8 cellular contexts compared by ENCODE assay signal in the genomic region with DNA sequence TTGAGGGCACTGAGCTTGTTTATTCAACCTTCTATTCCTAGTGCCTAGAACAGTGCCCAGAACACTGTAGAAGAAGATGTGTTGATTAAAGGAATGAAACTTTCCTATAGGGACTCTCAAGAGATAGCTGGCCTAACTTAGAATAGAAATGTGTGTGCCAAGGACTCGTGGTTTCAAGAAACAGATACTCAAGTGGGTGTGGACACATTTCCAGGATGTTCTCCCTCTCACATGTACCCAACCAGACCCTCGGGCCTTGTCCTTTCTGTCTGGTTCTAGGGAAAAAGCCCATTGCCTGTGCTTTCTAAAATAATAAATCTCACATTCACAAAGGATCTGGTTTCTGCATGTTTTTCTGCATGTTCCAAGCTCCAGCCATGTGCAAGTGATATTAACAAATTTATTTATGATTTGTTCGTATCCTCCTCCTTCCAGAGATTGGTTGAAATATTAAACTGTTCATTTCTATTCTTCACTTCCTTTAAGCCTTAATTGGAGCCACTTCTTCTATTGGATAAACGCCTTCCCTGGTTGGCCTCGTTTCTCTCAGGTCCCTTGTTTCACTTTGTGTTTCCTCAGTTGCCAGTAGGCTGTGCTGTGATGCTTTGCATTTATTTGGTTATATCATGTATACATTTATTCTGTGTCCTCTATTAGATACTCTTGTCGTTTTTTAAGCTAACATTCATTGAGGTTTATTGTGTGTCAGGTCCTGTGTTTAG.
A peak's percentile ranks its signal among the peaks of the same experiment; 100 is the strongest.
DNase-seq lines count a peak whose midpoint lies in the region; ATAC-seq and TF ChIP-seq lines count a peak whose summit lies in the region.

No MANE protein-coding gene starts in this region.

- H3K9me3 ChIP-seq in adrenal gland (replicated peaks in 1 of 3) (no peaks in the 10 kb centered on the region), right cardiac atrium (ENCODE audit: control insufficient read depth, low read length) (no peaks in the 10 kb centered on the region), spleen (no peaks in the 10 kb centered on the region)

- peaks cover 3% of the 10 kb centered on the region for H3K9me3 Mint-ChIP-seq in activated naive CD8-positive, alpha-beta T cell treated with anti-CD3 and anti-CD28 coated beads, Interleukin-2, amount 10 ng/mL, durations not matched to agents 7 days and 5 days
- peaks cover 4% of the 10 kb centered on the region for H3K9me3 Mint-ChIP-seq in activated naive CD8-positive, alpha-beta T cell treated with anti-CD3 and anti-CD28 coated beads for 36 hours

- TF ChIP-seq CTCF in adrenal gland (IDR thresholded peaks at IDR 0.05), result peak; percentile 16 to 80 (median 59)
- peak in 9 of 11 experiments; percentile 12 to 62 (median 50) for TF ChIP-seq CTCF in spleen (IDR thresholded peaks at IDR 0.05 in 8 of 11, conservative IDR thresholded peaks at IDR 0.05 in 3 of 11)

- DNase-seq in activated naive CD8-positive, alpha-beta T cell treated with anti-CD3 and anti-CD28 coated beads, Interleukin-2, amount 10 ng/mL, durations not matched to agents 7 days and 5 days, result no peak
- DNase-seq in activated naive CD8-positive, alpha-beta T cell treated with anti-CD3 and anti-CD28 coated beads for 36 hours, result no peak
- DNase-seq in NCI-H69 (lab: John Stamatoyannopoulos, UW) (peak; percentile 79), adrenal gland (peak; percentile 47 to 81 (median 55)), right cardiac atrium (no peak), spleen (no peak)
- no peak for DNase-seq in stimulated activated CD8-positive, alpha-beta memory T cell treated with anti-CD3 and anti-CD28 coated beads, Interleukin-4, amount 100 ng/mL, for 48 hours

- no peaks in the 10 kb centered on the region for H3K27me3 ChIP-seq in adrenal gland
- H3K27me3 ChIP-seq in right cardiac atrium (ENCODE audit: control insufficient read depth, insufficient read depth), result no peaks in the 10 kb centered on the region
- H3K27me3 ChIP-seq in spleen (replicated peaks in 1 of 7), result no peaks in the 10 kb centered on the region

- H3K4me3 ChIP-seq in adrenal gland (no peak overlapping the region), right cardiac atrium (ENCODE audit: low read length) (no peak overlapping the region), spleen (no peak overlapping the region)

- POLR2A ChIA-PET in activated naive CD8-positive, alpha-beta T cell treated with anti-CD3 and anti-CD28 coated beads, Interleukin-2, amount 10 ng/mL, durations not matched to agents 7 days and 5 days (lab: Charles Lee), result interaction anchor here (0.5 to 2.0 kb wide), 5 partner anchors 25 to 334 kb away, joined by 3 to 9 read pairs (median 4); no protein-coding TSS in a partner anchor

- peak; percentile 78 for ATAC-seq in activated naive CD8-positive, alpha-beta T cell treated with anti-CD3 and anti-CD28 coated beads, Interleukin-2, amount 10 ng/mL, durations not matched to agents 7 days and 5 days (ENCODE audit: low read depth)
- ATAC-seq in right cardiac atrium (peak; percentile 81 to 83), GM18873 (IDR thresholded peaks at IDR 0.05; ENCODE audit: low FRiP score, unreplicated experiment) (no peak)

- peak overlapping the region; percentile 5 for H3K4me3 Mint-ChIP-seq in activated naive CD8-positive, alpha-beta T cell treated with anti-CD3 and anti-CD28 coated beads, Interleukin-2, amount 10 ng/mL, durations not matched to agents 7 days and 5 days
- no peak overlapping the region for H3K4me3 Mint-ChIP-seq in activated naive CD8-positive, alpha-beta T cell treated with anti-CD3 and anti-CD28 coated beads for 36 hours

- peak overlapping the region; percentile 9 for H3K27ac Mint-ChIP-seq in activated naive CD8-positive, alpha-beta T cell treated with anti-CD3 and anti-CD28 coated beads, Interleukin-2, amount 10 ng/mL, durations not matched to agents 7 days and 5 days
- no peak overlapping the region for H3K27ac Mint-ChIP-seq in activated naive CD8-positive, alpha-beta T cell treated with anti-CD3 and anti-CD28 coated beads for 36 hours

- H3K27me3 Mint-ChIP-seq in activated naive CD8-positive, alpha-beta T cell treated with anti-CD3 and anti-CD28 coated beads, Interleukin-2, amount 10 ng/mL, durations not matched to agents 7 days and 5 days, result no peaks in the 10 kb centered on the region
- H3K27me3 Mint-ChIP-seq in activated naive CD8-positive, alpha-beta T cell treated with anti-CD3 and anti-CD28 coated beads for 36 hours, result no peaks in the 10 kb centered on the region

- H3K27ac ChIP-seq in adrenal gland (peak overlapping the region in 4 of 5 donors; percentile 51 to 64 (median 60)), right cardiac atrium (ENCODE audit: low read length) (peak overlapping the region; percentile 17), spleen (peak overlapping the region in 6 of 8 donors; percentile 42 to 63 (median 54))

- intact Hi-C loops in adrenal gland (cut with DNase I) (no loop called here), right cardiac atrium (cut with DNase I) (loop anchor here in 2 of 4 donors (5.0 to 10.0 kb wide), 5 partner anchors 45 to 338 kb away; no protein-coding TSS in a partner anchor), spleen (cut with DNase I; ENCODE audit: low total_unique reads) (no loop called here)

- H3K4me1 ChIP-seq in adrenal gland (replicated peaks in 1 of 2) (peaks cover 14 to 53% of the 10 kb centered on the region in 2 donors), right cardiac atrium (ENCODE audit: control insufficient read depth, insufficient read depth, low read length) (peaks cover 11% of the 10 kb centered on the region), spleen (peaks cover 11 to 45% (median 25%) of the 10 kb centered on the region in 6 donors)

- TF ChIP-seq POLR2A in adrenal gland (IDR thresholded peaks at IDR 0.05) (no peak), spleen (IDR thresholded peaks at IDR 0.05) (no peak)

- H3K4me1 Mint-ChIP-seq in activated naive CD8-positive, alpha-beta T cell treated with anti-CD3 and anti-CD28 coated beads, Interleukin-2, amount 10 ng/mL, durations not matched to agents 7 days and 5 days, result peaks cover 34% of the 10 kb centered on the region
- peaks cover 33% of the 10 kb centered on the region for H3K4me1 Mint-ChIP-seq in activated naive CD8-positive, alpha-beta T cell treated with anti-CD3 and anti-CD28 coated beads for 36 hours

- H3K36me3 ChIP-seq in adrenal gland (replicated peaks in 1 of 2) (no peaks in the 10 kb centered on the region), spleen (no peaks in the 10 kb centered on the region)

- peaks cover 6% of the 10 kb centered on the region for H3K36me3 Mint-ChIP-seq in activated naive CD8-positive, alpha-beta T cell treated with anti-CD3 and anti-CD28 coated beads, Interleukin-2, amount 10 ng/mL, durations not matched to agents 7 days and 5 days
- peaks cover 8% of the 10 kb centered on the region for H3K36me3 Mint-ChIP-seq in activated naive CD8-positive, alpha-beta T cell treated with anti-CD3 and anti-CD28 coated beads for 36 hours

- 9 to 21% (median 14%) methylated on average over 6 of the region's 6 CpGs for WGBS in adrenal gland, 4 donors
- 8% methylated on average over 6 of the region's 6 CpGs for WGBS in right cardiac atrium
- 18 to 34% (median 26%) methylated on average over 6 of the region's 6 CpGs for WGBS in spleen, 5 donors

Comparison
In these comparisons a context has a peak if more than half of its experiments do, and no peak if none do; other contexts are left out.
1. DNase-seq: peak in NCI-H69 (single experiment) and adrenal gland (7 of 7); none in activated naive CD8-positive, alpha-beta T cell treated with anti-CD3 and anti-CD28 coated beads, Interleukin-2, amount 10 ng/mL, durations not matched to agents 7 days and 5 days (single experiment), activated naive CD8-positive, alpha-beta T cell treated with anti-CD3 and anti-CD28 coated beads for 36 hours (single experiment), right cardiac atrium (0 of 3), spleen (single experiment) and stimulated activated CD8-positive, alpha-beta memory T cell treated with anti-CD3 and anti-CD28 coated beads, Interleukin-4, amount 100 ng/mL, for 48 hours (single experiment).
2. Peak in every context shown above with its lines, with median percentiles within 50 percentile points of each other: H3K27ac ChIP-seq.